10 cellular contexts compared by ENCODE assay signal in the genomic region with DNA sequence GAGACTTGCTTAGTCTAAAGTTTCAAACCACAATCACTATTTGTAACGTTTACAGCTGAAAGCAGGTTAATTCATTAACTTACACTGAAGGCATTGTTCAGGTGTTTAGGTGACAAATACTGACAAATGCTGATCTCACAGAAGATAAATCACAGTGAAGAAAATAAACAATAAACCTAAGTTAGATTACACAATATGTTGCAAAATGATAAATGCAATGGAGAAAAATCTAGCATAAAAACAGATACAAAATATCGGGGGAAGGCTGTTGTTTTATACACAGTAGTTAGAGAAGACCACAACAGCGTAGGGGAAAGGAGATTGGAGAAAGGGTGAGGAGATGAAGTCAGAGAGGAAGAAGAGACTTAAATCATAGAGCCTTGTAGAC. TPM values are rescaled to one million over a fixed set of nuclear protein-coding genes. Genes with fewer than 3 reads are reported as not detected.
DNase-seq lines count a peak whose midpoint lies in the region; ATAC-seq and TF ChIP-seq lines count a peak whose summit lies in the region.
"Had no signal": no experiment of that assay in that cellular context is flagged by ENCODE, and none has a peak within 500 bp of the region (broad histone marks: within the 10 kb centered on the region; RNA-seq: fewer than 3 reads in every experiment).

No MANE protein-coding gene starts in this region.

- H3K4me1 ChIP-seq in CD8-positive, alpha-beta memory T cell (ENCODE audit: insufficient read depth, low read length), result peaks cover 71% of the 10 kb centered on the region
- H3K4me1 ChIP-seq in SJCRH30, result peaks cover 2% of the 10 kb centered on the region; the same call in 1 of the 2 replicates

- peaks cover 0 to 47% (median 8%) of the 10 kb centered on the region in 3 donors for H3K36me3 Mint-ChIP-seq in CD8-positive, alpha-beta memory T cell
- H3K36me3 Mint-ChIP-seq in activated naive CD8-positive, alpha-beta T cell treated with anti-CD3 and anti-CD28 coated beads, Interleukin-2, amount 50 U/mL, for 24 hours (ENCODE audit: low read depth), result peaks cover 44% of the 10 kb centered on the region
- H3K36me3 Mint-ChIP-seq in natural killer cell treated with Interleukin-12 subunit alpha and Interleukin-12 subunit beta and Interleukin-15 and Interleukin-18, amount 100 ng/mL, for 72 hours, result peaks cover 23% of the 10 kb centered on the region

- H3K4me3 Mint-ChIP-seq in CD8-positive, alpha-beta memory T cell, result peak overlapping the region; percentile 0 to 94 (median 91)
- H3K4me3 Mint-ChIP-seq in activated naive CD8-positive, alpha-beta T cell treated with anti-CD3 and anti-CD28 coated beads, Interleukin-2, amount 50 U/mL, for 24 hours, result peak overlapping the region; percentile 97
- peak overlapping the region; percentile 94 for H3K4me3 Mint-ChIP-seq in natural killer cell treated with Interleukin-12 subunit alpha and Interleukin-12 subunit beta and Interleukin-15 and Interleukin-18, amount 100 ng/mL, for 72 hours

- H3K9me3 ChIP-seq in CD8-positive, alpha-beta memory T cell (ENCODE audit: low read length), result no peaks in the 10 kb centered on the region
- H3K9me3 ChIP-seq in SJCRH30 (replicated peaks), result no peaks in the 10 kb centered on the region

- TF ChIP-seq CTCF in HFF-Myc (IDR thresholded peaks at IDR 0.05; ENCODE audit: low read depth, low read length, missing control alignments), result no peak

- POLR2A ChIA-PET in CD8-positive, alpha-beta memory T cell (lab: Charles Lee), result no interaction called here

- peak overlapping the region in 7 of 8 donors; percentile 54 to 93 (median 85) for H3K27ac Mint-ChIP-seq in CD8-positive, alpha-beta memory T cell
- H3K27ac Mint-ChIP-seq in activated naive CD8-positive, alpha-beta T cell treated with anti-CD3 and anti-CD28 coated beads, Interleukin-2, amount 50 U/mL, for 24 hours, result peak overlapping the region; percentile 100
- H3K27ac Mint-ChIP-seq in natural killer cell treated with Interleukin-12 subunit alpha and Interleukin-12 subunit beta and Interleukin-15 and Interleukin-18, amount 100 ng/mL, for 72 hours, result peak overlapping the region; percentile 59 to 98

- H3K27ac ChIP-seq in CD8-positive, alpha-beta memory T cell (ENCODE audit: low read depth, low read length), result no peak overlapping the region
- no peak overlapping the region for H3K27ac ChIP-seq in SJCRH30

- H3K27me3 Mint-ChIP-seq in CD8-positive, alpha-beta memory T cell, result peaks cover 0 to 10% of the 10 kb centered on the region in 2 donors
- peaks cover 4% of the 10 kb centered on the region for H3K27me3 Mint-ChIP-seq in activated naive CD8-positive, alpha-beta T cell treated with anti-CD3 and anti-CD28 coated beads, Interleukin-2, amount 50 U/mL, for 24 hours
- no peaks in the 10 kb centered on the region for H3K27me3 Mint-ChIP-seq in natural killer cell treated with Interleukin-12 subunit alpha and Interleukin-12 subunit beta and Interleukin-15 and Interleukin-18, amount 100 ng/mL, for 72 hours

- no peak overlapping the region for H3K4me3 ChIP-seq in CD8-positive, alpha-beta memory T cell (ENCODE audit: low read length)
- H3K4me3 ChIP-seq in HFF-Myc (replicated peaks; ENCODE audit: low read depth, low read length), result 0 out of 2 replicates have a peak overlapping the region, but pooled peaks have one; percentile 81
- H3K4me3 ChIP-seq in SJCRH30, result no peak overlapping the region
- H3K4me3 ChIP-seq: skin epidermis had no signal

- no peaks in the 10 kb centered on the region for H3K36me3 ChIP-seq in CD8-positive, alpha-beta memory T cell (ENCODE audit: insufficient read depth, low read length)
- peaks cover 27% of the 10 kb centered on the region for H3K36me3 ChIP-seq in SJCRH30

- DNase-seq in CD8-positive, alpha-beta memory T cell, result no peak
- DNase-seq in HFF-Myc (ENCODE audit: extremely low read depth, low read depth) (no peak), SJCRH30 (no peak), LoVo (ENCODE audit: low spot score) (no peak), HuH-7 (ENCODE audit: low spot score) (no peak), left lobe of liver (ENCODE audit: low spot score) (no peak)
- DNase-seq in activated naive CD8-positive, alpha-beta T cell treated with anti-CD3 and anti-CD28 coated beads, Interleukin-2, amount 50 U/mL, for 24 hours, result no peak
- no peak for DNase-seq in natural killer cell treated with Interleukin-12 subunit alpha and Interleukin-12 subunit beta and Interleukin-15 and Interleukin-18, amount 100 ng/mL, for 72 hours (ENCODE audit: low spot score)
- DNase-seq: kidney glomerular epithelial cell had no signal

- CTCF ChIA-PET in CD8-positive, alpha-beta memory T cell (lab: Charles Lee), result no interaction called here

- H3K27me3 ChIP-seq in CD8-positive, alpha-beta memory T cell (ENCODE audit: insufficient read depth, low read length, poor library complexity, severe bottlenecking), result no peaks in the 10 kb centered on the region
- H3K27me3 ChIP-seq in SJCRH30, result no peaks in the 10 kb centered on the region

- no peak for ATAC-seq in activated naive CD8-positive, alpha-beta T cell treated with anti-CD3 and anti-CD28 coated beads, Interleukin-2, amount 50 U/mL, for 24 hours
- no peak for ATAC-seq in natural killer cell treated with Interleukin-12 subunit alpha and Interleukin-12 subunit beta and Interleukin-15 and Interleukin-18, amount 100 ng/mL, for 72 hours
- ATAC-seq in left lobe of liver, result no peak

- peaks cover 82 to 90% (median 85%) of the 10 kb centered on the region in 3 donors for H3K4me1 Mint-ChIP-seq in CD8-positive, alpha-beta memory T cell
- H3K4me1 Mint-ChIP-seq in activated naive CD8-positive, alpha-beta T cell treated with anti-CD3 and anti-CD28 coated beads, Interleukin-2, amount 50 U/mL, for 24 hours, result peaks cover 78% of the 10 kb centered on the region
- peaks cover 60 to 80% of the 10 kb centered on the region in 2 donors for H3K4me1 Mint-ChIP-seq in natural killer cell treated with Interleukin-12 subunit alpha and Interleukin-12 subunit beta and Interleukin-15 and Interleukin-18, amount 100 ng/mL, for 72 hours (ENCODE audit: low read depth in 2 of 2)

- peaks cover 0 to 2% (median 0%) of the 10 kb centered on the region in 5 donors for H3K9me3 Mint-ChIP-seq in CD8-positive, alpha-beta memory T cell
- H3K9me3 Mint-ChIP-seq in activated naive CD8-positive, alpha-beta T cell treated with anti-CD3 and anti-CD28 coated beads, Interleukin-2, amount 50 U/mL, for 24 hours, result no peaks in the 10 kb centered on the region
- H3K9me3 Mint-ChIP-seq in natural killer cell treated with Interleukin-12 subunit alpha and Interleukin-12 subunit beta and Interleukin-15 and Interleukin-18, amount 100 ng/mL, for 72 hours, result peaks cover 3% of the 10 kb centered on the region

RNA-seq across cellular contexts. Expression of gene SCAF11, which starts 3.0 kb away (rescaled TPM):
- total RNA-seq in CD8-positive, alpha-beta memory T cell, result 100 to 1,000 TPM; 114 to 119 TPM
- 125 TPM for polyA plus RNA-seq in CD8-positive, alpha-beta memory T cell
- 100 to 1,000 TPM; 106 to 117 TPM for total RNA-seq in natural killer cell treated with Interleukin-12 subunit alpha and Interleukin-12 subunit beta and Interleukin-15 and Interleukin-18, amount 100 ng/mL, for 72 hours
- total RNA-seq in SJCRH30 (2014; rRNA removed; shearing (Covaris generic)), result 154 and 169 TPM in 2 replicates
- total RNA-seq in left lobe of liver, result 45.7 TPM
